8 cellular contexts compared by ENCODE assay signal in genomic region chr6:2765166-2765895, GRCh38. TPM values are rescaled to one million over a fixed set of nuclear protein-coding genes. Genes with fewer than 3 reads are reported as not detected.
DNase-seq lines count a peak whose midpoint lies in the region; ATAC-seq and TF ChIP-seq lines count a peak whose summit lies in the region.

TSS of gene WRNIP1 (plus strand) at chr6:2765393. CDS start at chr6:2765623, 230 bp downstream.

- peaks cover 34% of the 10 kb centered on the region for H3K4me1 ChIP-seq in DOHH2 (ENCODE audit: control insufficient read depth, low read length)
- peaks cover 34% of the 10 kb centered on the region for H3K4me1 ChIP-seq in GM23338 (ENCODE audit: insufficient read depth)
- peaks cover 15% of the 10 kb centered on the region for H3K4me1 ChIP-seq in fibroblast of lung (ENCODE audit: control insufficient read depth, extremely low read depth, insufficient read depth, low read length)

- peaks cover 7% of the 10 kb centered on the region for H3K27me3 Mint-ChIP-seq in GM23338 (ENCODE audit: insufficient read depth, low read depth, poor library complexity)
- H3K27me3 Mint-ChIP-seq in naive thymus-derived CD8-positive, alpha-beta T cell: no peaks in the 10 kb centered on the region

- H3K4me3 ChIP-seq in DOHH2 (ENCODE audit: low read length) (peak within 1 kb of the TSS; percentile 99), GM23338 (peak within 1 kb of the TSS; percentile 83), fibroblast of lung (replicated peaks in 1 of 4; ENCODE audit: control extremely low read depth in 1 of 4, insufficient read depth in 1 of 4, low read depth in 3 of 4, low read length in 4 of 4) (peak within 1 kb of the TSS; percentile 73 to 90 (median 81))

- H3K27me3 ChIP-seq in DOHH2 (ENCODE audit: control insufficient read depth, low read length) (no peaks in the 10 kb centered on the region), GM23338 (ENCODE audit: insufficient read depth) (peaks cover 5% of the 10 kb centered on the region; the same call in 1 of the 2 replicates), fibroblast of lung (ENCODE audit: control insufficient read depth, insufficient read depth, low read length) (no peaks in the 10 kb centered on the region)

- peaks cover 36% of the 10 kb centered on the region for H3K4me1 Mint-ChIP-seq in GM23338
- peaks cover 19 to 56% (median 52%) of the 10 kb centered on the region in 4 donors for H3K4me1 Mint-ChIP-seq in naive thymus-derived CD8-positive, alpha-beta T cell

- H4K20me1 ChIP-seq in DOHH2 (ENCODE audit: control insufficient read depth, insufficient read depth, low read depth, low read length) (peaks cover 34% of the 10 kb centered on the region), GM23338 (replicated peaks; ENCODE audit: insufficient read depth) (peaks cover 37% of the 10 kb centered on the region), fibroblast of lung (ENCODE audit: control insufficient read depth, extremely low read depth, insufficient read depth, low read length) (peaks cover 2% of the 10 kb centered on the region)

- H3K79me2 ChIP-seq in DOHH2 (ENCODE audit: control insufficient read depth, low read length) (peaks cover 50% of the 10 kb centered on the region), GM23338 (replicated peaks; ENCODE audit: insufficient read depth) (peaks cover 42% of the 10 kb centered on the region), fibroblast of lung (ENCODE audit: control insufficient read depth, insufficient read depth, low read length) (peaks cover 43% of the 10 kb centered on the region)

- H3F3A ChIP-seq in DOHH2 (ENCODE audit: control insufficient read depth, insufficient read depth): peaks cover 6% of the 10 kb centered on the region; the same call in 1 of the 2 replicates
- H3F3A ChIP-seq in GM23338 (replicated peaks; ENCODE audit: low read depth): no peaks in the 10 kb centered on the region

- H3K27ac Mint-ChIP-seq in GM23338: peak within 1 kb of the TSS; percentile 94
- peak within 1 kb of the TSS; percentile 94 to 100 (median 98) for H3K27ac Mint-ChIP-seq in naive thymus-derived CD8-positive, alpha-beta T cell

- H3K9me2 ChIP-seq in DOHH2 (replicated peaks; ENCODE audit: control insufficient read depth, low read length) (no peaks in the 10 kb centered on the region), GM23338 (ENCODE audit: insufficient read depth) (no peaks in the 10 kb centered on the region)

- peak; percentile 89 for ATAC-seq in GM23338
- peak; percentile 83 to 86 for ATAC-seq in naive thymus-derived CD8-positive, alpha-beta T cell

- H3K4me2 ChIP-seq in DOHH2 (ENCODE audit: low read length) (peak within 1 kb of the TSS; percentile 97), GM23338 (peak within 1 kb of the TSS; percentile 94), fibroblast of lung (ENCODE audit: extremely low read depth, insufficient read depth, low read length) (peak within 1 kb of the TSS; percentile 99)

- DNase-seq in GM23338 (ENCODE audit: low spot score): peak; percentile 99
- DNase-seq in LHCN-M2 (ENCODE audit: low read depth): peak; percentile 99
- peak; percentile 99 for DNase-seq in RPMI7951 (ENCODE audit: low read depth)
- DNase-seq in activated T-helper 1 cell treated with anti-CD3 and anti-CD28 coated beads, Interleukin-2, amount 50 U/mL, for 16 hours (ENCODE audit: low read depth in 1 of 2, low spot score in 1 of 2): peak; percentile 91 to 94
- DNase-seq in fibroblast of lung (ENCODE audit: low read depth in 2 of 2): peak; percentile 99
- DNase-seq in naive thymus-derived CD8-positive, alpha-beta T cell: peak; percentile 90 to 99 (median 97)
- DNase-seq in stimulated activated naive CD4-positive, alpha-beta T cell (lab: John Stamatoyannopoulos, UW): peak; percentile 91 to 97 (median 96)

- H3K36me3 ChIP-seq in DOHH2 (ENCODE audit: control insufficient read depth, low read length): peaks cover 40% of the 10 kb centered on the region
- no peaks in the 10 kb centered on the region for H3K36me3 ChIP-seq in GM23338 (ENCODE audit: insufficient read depth)
- peaks cover 1% of the 10 kb centered on the region for H3K36me3 ChIP-seq in fibroblast of lung (ENCODE audit: control insufficient read depth, insufficient read depth, low read length)

- H3K9me3 Mint-ChIP-seq in GM23338: peaks cover 7% of the 10 kb centered on the region; the same call in 1 of the 3 replicates
- H3K9me3 Mint-ChIP-seq in naive thymus-derived CD8-positive, alpha-beta T cell: no peaks in the 10 kb centered on the region

- peak within 1 kb of the TSS; percentile 90 for H3K4me3 Mint-ChIP-seq in GM23338
- H3K4me3 Mint-ChIP-seq in naive thymus-derived CD8-positive, alpha-beta T cell: peak within 1 kb of the TSS; percentile 88 to 97 (median 95)

- H3K9me3 ChIP-seq in DOHH2 (ENCODE audit: control insufficient read depth, insufficient read depth, low read length) (peaks cover 8% of the 10 kb centered on the region; the same call in 1 of the 2 replicates), fibroblast of lung (ENCODE audit: control insufficient read depth, insufficient read depth, low read depth, low read length) (no peaks in the 10 kb centered on the region)

- H3K27ac ChIP-seq in DOHH2 (ENCODE audit: low read depth, low read length) (peak within 1 kb of the TSS; percentile 78), GM23338 (ENCODE audit: low read depth) (peak within 1 kb of the TSS; percentile 59; the same call in 1 of the 2 replicates), fibroblast of lung (ENCODE audit: insufficient read depth, low read length) (peak within 1 kb of the TSS; percentile 97)

- peaks cover 13% of the 10 kb centered on the region; the same call in 2 of the 3 replicates for H3K36me3 Mint-ChIP-seq in GM23338 (ENCODE audit: low read depth)
- H3K36me3 Mint-ChIP-seq in naive thymus-derived CD8-positive, alpha-beta T cell: peaks cover 0 to 10% (median 3%) of the 10 kb centered on the region in 3 donors

- peak within 1 kb of the TSS; percentile 91 for H3K9ac ChIP-seq in fibroblast of lung (ENCODE audit: insufficient read depth, low read length)

- TF ChIP-seq CTCF in DOHH2 (IDR thresholded peaks at IDR 0.05; ENCODE audit: low read depth, low read length, poor library complexity, severe bottlenecking) (peak; percentile 67), GM23338 (conservative IDR thresholded peaks at IDR 0.05; ENCODE audit: low read depth in 2 of 2) (peak; percentile 24 to 67; a peak in 3 of 4 replicates), fibroblast of lung (conservative IDR thresholded peaks at IDR 0.05 in 1 of 2, IDR thresholded peaks at IDR 0.05 in 1 of 2; ENCODE audit: low read depth in 1 of 2, low read length in 2 of 2) (peak; percentile 22 to 52)

- H2AFZ ChIP-seq in GM23338 (peak within 1 kb of the TSS; percentile 92), fibroblast of lung (ENCODE audit: low read length) (peak within 1 kb of the TSS; percentile 91)

- POLR2A ChIA-PET in naive thymus-derived CD8-positive, alpha-beta T cell (lab: Charles Lee): interaction anchor here (0.5 to 4.4 kb wide), 29 partner anchors 9 to 1370 kb away, joined by 3 to 38 read pairs (median 4); partner anchors contain the start of genes BPHL, ECI2, MYLK4 and NQO2

TF ChIP-seq in GM23338, 12 proteins besides CTCF, POLR2A, EP300 and RAD21 (continues in another document):
- TF ChIP-seq CREB1 (CRISPR knock-in tag; IDR thresholded peaks at IDR 0.05; ENCODE audit: low read depth): peak; percentile 78
- no peak for TF ChIP-seq ZNF114 (CRISPR knock-in tag; IDR thresholded peaks at IDR 0.05)

RNA-seq across cellular contexts. Expression of gene WRNIP1, which starts in this region (rescaled TPM):
- 50.4 and 66.0 TPM in 2 replicates for total RNA-seq in GM23338 (2014; rRNA removed; shearing (Covaris generic))
- 27.6 and 34.8 TPM in 2 replicates for polyA plus RNA-seq in GM23338 (2016; fragmentation: Nextera tagmentation; extraction: Ambion mirVana)
- 66.4 and 75.0 TPM in 2 replicates for total RNA-seq in LHCN-M2 (2014; rRNA removed)
- 26.8 TPM for polyA plus RNA-seq in LHCN-M2 (2012)
- 60.2 and 62.6 TPM in 2 replicates for total RNA-seq in RPMI7951 (2014; rRNA removed; shearing (Covaris generic))
- total RNA-seq in fibroblast of lung: 33.1 and 40.8 TPM in 2 replicates
- polyA plus RNA-seq in fibroblast of lung: 29.7 and 32.4 TPM in 2 replicates
- polyA plus RNA-seq in fibroblast of lung (2012): 25.8 and 29.3 TPM in 2 replicates
- 36.8 and 50.3 TPM in 2 replicates for polyA minus RNA-seq in fibroblast of lung (ENCODE audit: low replicate concordance)
- total RNA-seq in naive thymus-derived CD8-positive, alpha-beta T cell: 10 to 100 TPM; 42.0 to 42.8 TPM
- polyA plus RNA-seq in naive thymus-derived CD8-positive, alpha-beta T cell: 10 to 100 TPM; 33.1 to 61.0 (median 36.3) TPM

Comparison
In these comparisons a context has a peak if more than half of its experiments do, and no peak if none do; other contexts are left out.
1. Peak in every context shown above with its lines: DNase-seq, ATAC-seq, H3K4me3 ChIP-seq and H3K27ac ChIP-seq.